ENCODE assay signal across 17 cellular contexts in genomic region chr5:153902026-153902425, GRCh38.
DNase-seq lines count a peak whose midpoint lies in the region; ATAC-seq and TF ChIP-seq lines count a peak whose summit lies in the region.
"Had no signal": no experiment of that assay in that cellular context is flagged by ENCODE, and none has a peak within 500 bp of the region (broad histone marks: within the 10 kb centered on the region; RNA-seq: fewer than 3 reads in every experiment).

No MANE protein-coding gene starts in this region.

- H3K4me1 ChIP-seq in breast epithelium (no peaks in the 10 kb centered on the region), lower lobe of right lung (no peaks in the 10 kb centered on the region)
- H3K4me1 ChIP-seq: HAP-1 had no signal

- intact Hi-C loops in breast epithelium (cut with DNase I; ENCODE audit: low total_unique reads) (no loop called here), MCF 10A (cut with micrococcal nuclease) (no loop called here), lower lobe of right lung (cut with DNase I) (no loop called here)

- H3K4me3 ChIP-seq in breast epithelium (no peak overlapping the region), lower lobe of right lung (no peak overlapping the region)
- H3K4me3 ChIP-seq: BLaER1, HAP-1 had no signal

- H3K36me3 Mint-ChIP-seq in MCF 10A (ENCODE audit: insufficient read depth, unreplicated experiment) (no peaks in the 10 kb centered on the region), chondrocyte (ENCODE audit: low read depth) (no peaks in the 10 kb centered on the region), progenitor cell of endocrine pancreas (ENCODE audit: insufficient read depth) (no peaks in the 10 kb centered on the region)
- H3K36me3 Mint-ChIP-seq: CD8-positive, alpha-beta memory T cell had no signal

- no peak for TF ChIP-seq CTCF in breast epithelium (IDR thresholded peaks at IDR 0.05)
- no peak for TF ChIP-seq CTCF in MCF 10A (IDR thresholded peaks at IDR 0.05; ENCODE audit: unreplicated experiment)
- no peak for TF ChIP-seq CTCF in chondrocyte (IDR thresholded peaks at IDR 0.05)
- TF ChIP-seq CTCF in lower lobe of right lung (IDR thresholded peaks at IDR 0.05): no peak
- no peak for TF ChIP-seq CTCF in progenitor cell of endocrine pancreas (IDR thresholded peaks at IDR 0.05; ENCODE audit: unreplicated experiment)

- H3K9me3 ChIP-seq in breast epithelium (no peaks in the 10 kb centered on the region), lower lobe of right lung (no peaks in the 10 kb centered on the region)
- H3K9me3 ChIP-seq: BLaER1, HAP-1 had no signal

- no TSS peak for BruUV-seq in MCF 10A (replicated peaks; lab: Mats Ljungman, UMichigan)

- no peaks in the 10 kb centered on the region for H3K27me3 ChIP-seq in breast epithelium
- H3K27me3 ChIP-seq in lower lobe of right lung (ENCODE audit: low read depth): no peaks in the 10 kb centered on the region
- H3K27me3 ChIP-seq: BLaER1 had no signal

- H3K4me3 Mint-ChIP-seq in MCF 10A (ENCODE audit: unreplicated experiment) (no peak overlapping the region), chondrocyte (ENCODE audit: unreplicated experiment) (no peak overlapping the region), progenitor cell of endocrine pancreas (ENCODE audit: low read depth) (no peak overlapping the region)
- H3K4me3 Mint-ChIP-seq: CD8-positive, alpha-beta memory T cell had no signal

- H3K36me3 ChIP-seq in breast epithelium (no peaks in the 10 kb centered on the region), lower lobe of right lung (no peaks in the 10 kb centered on the region)
- H3K36me3 ChIP-seq: BLaER1, HAP-1 had no signal

- H3K27me3 Mint-ChIP-seq in MCF 10A (ENCODE audit: insufficient read depth, unreplicated experiment) (no peaks in the 10 kb centered on the region), chondrocyte (ENCODE audit: low read depth) (no peaks in the 10 kb centered on the region), progenitor cell of endocrine pancreas (peaks cover 3% of the 10 kb centered on the region)

- H3K4me1 Mint-ChIP-seq in MCF 10A (ENCODE audit: insufficient read depth, unreplicated experiment): peaks cover 28% of the 10 kb centered on the region
- H3K4me1 Mint-ChIP-seq in chondrocyte (ENCODE audit: low read depth): peaks cover 76% of the 10 kb centered on the region
- H3K4me1 Mint-ChIP-seq in progenitor cell of endocrine pancreas (ENCODE audit: low read depth): no peaks in the 10 kb centered on the region
- H3K4me1 Mint-ChIP-seq: CD8-positive, alpha-beta memory T cell had no signal

- H3K9me3 Mint-ChIP-seq in MCF 10A (ENCODE audit: unreplicated experiment) (no peaks in the 10 kb centered on the region), chondrocyte (ENCODE audit: low read depth) (peaks cover 4% of the 10 kb centered on the region), progenitor cell of endocrine pancreas (ENCODE audit: low read depth) (no peaks in the 10 kb centered on the region)
- H3K9me3 Mint-ChIP-seq: CD8-positive, alpha-beta memory T cell had no signal

- no peak for ATAC-seq in lower lobe of right lung

- CTCF ChIA-PET in MCF 10A (lab: Yijun Ruan, JAX): interaction anchor here (0.6 to 1.2 kb wide), 3 partner anchors 46 to 1342 kb away, joined by 3 read pairs; no protein-coding TSS in a partner anchor

- DNase-seq in breast epithelium (ENCODE audit: low spot score in 2 of 2): no peak
- DNase-seq in MCF 10A (ENCODE audit: unreplicated experiment): no peak
- DNase-seq in chondrocyte (ENCODE audit: low spot score): no peak
- no peak for DNase-seq in lower lobe of right lung
- DNase-seq in C1 segment of cervical spinal cord (lab: John Stamatoyannopoulos, UW): no peak
- DNase-seq in activated CD4-positive, alpha-beta T cell treated with anti-CD3 and anti-CD28 coated beads, Interleukin-2, amount 50 U/mL, for 4 hours: no peak
- DNase-seq in progenitor cell of endocrine pancreas (ENCODE audit: low spot score, unreplicated experiment): no peak
- no peak for DNase-seq in activated CD4-positive, alpha-beta T cell treated with anti-CD3 and anti-CD28 coated beads, Interleukin-2, amount 50 U/mL, for 48 hours
- DNase-seq: 8988T; CD8-positive, alpha-beta memory T cell; DMS79 treated with DMSO at 0.1 percent for 48 hours; Karpas-422; NCI-H187; NCI-H526 treated with DMSO at 0.1 percent for 48 hours; SHP77 treated with DMSO at 0.1 percent for 48 hours had no signal

- H3K27ac Mint-ChIP-seq in MCF 10A (ENCODE audit: low read depth, unreplicated experiment) (no peak overlapping the region), chondrocyte (ENCODE audit: unreplicated experiment) (peak overlapping the region; percentile 93), progenitor cell of endocrine pancreas (no peak overlapping the region)
- H3K27ac Mint-ChIP-seq: CD8-positive, alpha-beta memory T cell had no signal

- no peak for TF ChIP-seq POLR2A in breast epithelium (IDR thresholded peaks at IDR 0.05)

- H3K27ac ChIP-seq in breast epithelium (peak overlapping the region; percentile 46 to 79), lower lobe of right lung (peak overlapping the region; percentile 46)
- H3K27ac ChIP-seq: BLaER1 had no signal

- POLR2A ChIA-PET in MCF 10A (lab: Yijun Ruan, JAX): interaction anchor here (0.7 kb wide), 1 partner anchor 421 kb away, joined by 3 read pairs; no protein-coding TSS in a partner anchor
